18 cellular contexts compared by ENCODE assay signal in the genomic region with DNA sequence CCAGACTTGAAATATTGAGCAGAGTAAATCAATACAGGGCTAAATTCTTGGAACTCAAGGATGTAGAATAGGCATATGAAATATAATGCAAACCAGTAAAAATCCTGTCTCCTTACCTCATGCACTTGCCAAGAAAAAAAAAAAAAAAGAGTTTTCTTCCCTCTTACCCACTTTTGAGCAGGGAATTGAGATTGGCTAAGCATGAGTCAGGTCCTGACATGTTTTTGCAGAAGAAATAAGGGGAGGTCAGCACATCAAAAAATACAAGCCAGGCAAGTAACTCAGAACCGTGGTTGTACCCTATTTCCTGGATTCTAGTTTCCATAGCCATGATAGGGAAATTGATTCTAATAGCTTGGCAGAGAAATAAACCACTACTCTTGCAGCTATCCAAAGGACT.
DNase-seq lines count a peak whose midpoint lies in the region; ATAC-seq and TF ChIP-seq lines count a peak whose summit lies in the region.
"Had no signal": no experiment of that assay in that cellular context is flagged by ENCODE, and none has a peak within 500 bp of the region (broad histone marks: within the 10 kb centered on the region; RNA-seq: fewer than 3 reads in every experiment).

No MANE protein-coding gene starts in this region.

- no peak overlapping the region for H3K27ac ChIP-seq in brain microvascular endothelial cell
- H3K27ac ChIP-seq in caudate nucleus (ENCODE audit: low read depth, low read length), result no peak overlapping the region
- H3K27ac ChIP-seq: SJSA1 had no signal

- H3K27me3 ChIP-seq in brain microvascular endothelial cell (replicated peaks), result no peaks in the 10 kb centered on the region
- H3K27me3 ChIP-seq: SJSA1 had no signal

- H3K4me3 ChIP-seq in brain microvascular endothelial cell (ENCODE audit: low read depth, low read length) (no peak overlapping the region), fibroblast of mammary gland (ENCODE audit: control insufficient read depth, low read depth, low read length) (no peak overlapping the region), skeletal muscle cell (ENCODE audit: low read depth, low read length) (no peak overlapping the region)
- H3K4me3 ChIP-seq: K562, SJSA1 had no signal

- DNase-seq in LHCN-M2 (ENCODE audit: low read depth), result peak; percentile 15
- peak; percentile 7 for DNase-seq in brain microvascular endothelial cell
- DNase-seq in fibroblast of mammary gland (ENCODE audit: low read depth), result peak; percentile 78
- DNase-seq in skeletal muscle cell (ENCODE audit: low read depth), result peak; percentile 79
- no peak for DNase-seq in caudate nucleus (lab: John Stamatoyannopoulos, UW)
- DNase-seq: DMS 273 treated with DMSO at 0.1 percent for 48 hours; GDM1; H7; MV-4-11; NCI-H1417; NCI-H187 treated with DMSO at 0.1 percent for 48 hours; NCI-H345; NCI-H526 treated with DMSO at 0.1 percent for 48 hours; NK-92 treated with Interleukin-12 subunit alpha and Interleukin-12 subunit beta, amount 100 ng/mL, for 24 hours had no signal

- no peak for TF ChIP-seq CTCF in brain microvascular endothelial cell (IDR thresholded peaks at IDR 0.05; ENCODE audit: low read depth, low read length, missing control alignments)
- no peak for TF ChIP-seq CTCF in fibroblast of mammary gland (conservative IDR thresholded peaks at IDR 0.05; ENCODE audit: control insufficient read depth, insufficient read depth, low read depth, low read length)

- no peaks in the 10 kb centered on the region for H3K36me3 ChIP-seq in brain microvascular endothelial cell (replicated peaks)
- H3K36me3 ChIP-seq: SJSA1 had no signal

- in situ Hi-C loops in brain microvascular endothelial cell (cut with HindIII; ENCODE audit: low pct_ligation_motif_present, low sequenced_read_pairs), result no loop called here

- ATAC-seq in HG03097 (IDR thresholded peaks at IDR 0.05; ENCODE audit: low FRiP score, unreplicated experiment) (no peak), GM21360 (IDR thresholded peaks at IDR 0.05; ENCODE audit: unreplicated experiment) (no peak)
- ATAC-seq: K562 had no signal

Comparison
In these comparisons a context has a peak if more than half of its experiments do, and no peak if none do; other contexts are left out.
1. DNase-seq: peak in LHCN-M2 (single experiment), brain microvascular endothelial cell (single experiment), fibroblast of mammary gland (single experiment) and skeletal muscle cell (single experiment); none in caudate nucleus (0 of 61).